In the genomic region with DNA sequence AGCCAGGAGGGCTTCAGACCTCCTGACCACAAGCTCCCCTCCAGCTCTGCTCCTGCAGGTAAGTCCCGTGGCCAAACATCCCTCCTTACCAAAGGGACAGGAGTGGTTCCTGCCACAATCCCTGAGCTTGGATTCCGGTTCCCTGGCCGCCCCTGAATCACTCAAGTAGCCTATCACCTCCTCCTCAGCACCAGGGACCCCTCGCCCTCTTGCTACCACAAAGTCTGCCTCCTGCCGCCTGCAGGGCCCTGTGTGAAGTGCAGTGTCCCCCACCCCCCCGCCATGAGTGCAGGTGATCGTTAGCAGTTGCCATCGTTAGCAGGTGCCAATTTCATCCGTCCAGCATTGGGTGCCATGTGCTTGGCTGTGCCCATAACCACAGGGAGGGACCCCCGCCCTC, we compare ENCODE assay signal across 16 cellular contexts. TPM values are rescaled to one million over a fixed set of nuclear protein-coding genes. Genes with fewer than 3 reads are reported as not detected.
DNase-seq lines count a peak whose midpoint lies in the region; ATAC-seq and TF ChIP-seq lines count a peak whose summit lies in the region.
"Had no signal": no experiment of that assay in that cellular context is flagged by ENCODE, and none has a peak within 500 bp of the region (broad histone marks: within the 10 kb centered on the region; RNA-seq: fewer than 3 reads in every experiment).

No MANE protein-coding gene starts in this region.

- DNase-seq in SK-N-SH: peak; percentile 56
- DNase-seq in choroid plexus epithelial cell (ENCODE audit: low read depth): no peak
- DNase-seq in osteoblast (ENCODE audit: insufficient read length, low spot score, missing footprints): peak; percentile 66
- DNase-seq in CD4-positive, alpha-beta memory T cell: no peak
- DNase-seq: activated CD4-positive, alpha-beta T cell treated with anti-CD3 and anti-CD28 coated beads, Interleukin-2, amount 50 U/mL, for 4 hours; activated naive CD8-positive, alpha-beta T cell treated with anti-CD3 and anti-CD28 coated beads, Interleukin-2, amount 10 ng/mL, durations not matched to agents 7 days and 5 days; effector CD8-positive, alpha-beta T cell; heart right ventricle; MG63; midbrain; testis had no signal

- no peaks in the 10 kb centered on the region for H4K20me1 ChIP-seq in SK-N-SH (ENCODE audit: insufficient read depth)
- H4K20me1 ChIP-seq in Loucy (ENCODE audit: insufficient read depth, low read length, poor library complexity, severe bottlenecking): no peaks in the 10 kb centered on the region
- no peaks in the 10 kb centered on the region for H4K20me1 ChIP-seq in osteoblast (ENCODE audit: insufficient read depth, low read length)

- H3K4me2 ChIP-seq in SK-N-SH (no peak overlapping the region), Loucy (ENCODE audit: low read depth, low read length, poor library complexity, severe bottlenecking) (no peak overlapping the region), osteoblast (ENCODE audit: insufficient read depth, low read length) (no peak overlapping the region)
- H3K4me2 ChIP-seq: A549 had no signal

- H3K4me3 ChIP-seq in SK-N-SH (ENCODE audit: low read depth in 2 of 2, low read length in 1 of 2): no peak overlapping the region
- no peak overlapping the region for H3K4me3 ChIP-seq in Loucy (ENCODE audit: low read length, poor library complexity, severe bottlenecking)
- H3K4me3 ChIP-seq in choroid plexus epithelial cell (ENCODE audit: low read depth, low read length): no peak overlapping the region
- no peak overlapping the region for H3K4me3 ChIP-seq in osteoblast (ENCODE audit: insufficient read depth, low read length)
- H3K4me3 ChIP-seq in CD4-positive, alpha-beta memory T cell (ENCODE audit: low read length in 2 of 2): no peak overlapping the region
- H3K4me3 ChIP-seq: A549, heart right ventricle, MG63, testis had no signal

- H3K79me2 ChIP-seq in SK-N-SH (ENCODE audit: insufficient read depth) (no peaks in the 10 kb centered on the region), Loucy (ENCODE audit: insufficient read depth, low read length) (no peaks in the 10 kb centered on the region), osteoblast (ENCODE audit: insufficient read depth, low read length) (no peaks in the 10 kb centered on the region)

- peaks cover 0 to 2% of the 10 kb centered on the region in 2 donors for H3K27me3 Mint-ChIP-seq in CD4-positive, alpha-beta memory T cell
- H3K27me3 Mint-ChIP-seq: activated naive CD8-positive, alpha-beta T cell treated with anti-CD3 and anti-CD28 coated beads, Interleukin-2, amount 10 ng/mL, durations not matched to agents 7 days and 5 days had no signal

- H3K36me3 ChIP-seq in SK-N-SH (replicated peaks in 1 of 2; ENCODE audit: control insufficient read depth in 1 of 2, insufficient read depth in 2 of 2, low read length in 1 of 2): no peaks in the 10 kb centered on the region
- H3K36me3 ChIP-seq in Loucy (ENCODE audit: insufficient read depth, low read length): no peaks in the 10 kb centered on the region
- H3K36me3 ChIP-seq in osteoblast (ENCODE audit: insufficient read depth, low read length): no peaks in the 10 kb centered on the region
- no peaks in the 10 kb centered on the region for H3K36me3 ChIP-seq in CD4-positive, alpha-beta memory T cell (ENCODE audit: insufficient read depth, low read length)
- H3K36me3 ChIP-seq: MG63 had no signal

- H2AFZ ChIP-seq in SK-N-SH (ENCODE audit: low read depth) (no peak overlapping the region), Loucy (ENCODE audit: low read length) (no peak overlapping the region), osteoblast (ENCODE audit: low read length) (no peak overlapping the region)

- no peak overlapping the region for H3K4me3 Mint-ChIP-seq in CD4-positive, alpha-beta memory T cell
- H3K4me3 Mint-ChIP-seq: activated naive CD8-positive, alpha-beta T cell treated with anti-CD3 and anti-CD28 coated beads, Interleukin-2, amount 10 ng/mL, durations not matched to agents 7 days and 5 days had no signal

- H3K9me3 Mint-ChIP-seq in CD4-positive, alpha-beta memory T cell: no peaks in the 10 kb centered on the region
- H3K9me3 Mint-ChIP-seq: activated naive CD8-positive, alpha-beta T cell treated with anti-CD3 and anti-CD28 coated beads, Interleukin-2, amount 10 ng/mL, durations not matched to agents 7 days and 5 days had no signal

- H3K27me3 ChIP-seq in SK-N-SH (ENCODE audit: insufficient read depth) (no peaks in the 10 kb centered on the region), Loucy (ENCODE audit: insufficient read depth, low read length, poor library complexity, severe bottlenecking) (no peaks in the 10 kb centered on the region), osteoblast (ENCODE audit: insufficient read depth, low read length) (no peaks in the 10 kb centered on the region)
- no peaks in the 10 kb centered on the region for H3K27me3 ChIP-seq in CD4-positive, alpha-beta memory T cell (ENCODE audit: insufficient read depth, low read length)
- H3K27me3 ChIP-seq: heart right ventricle, MG63, testis had no signal

- ATAC-seq in SK-N-SH treated with all-trans-retinoic acid at 6 μM for 48 hours: no peak
- ATAC-seq in GM21529 (IDR thresholded peaks at IDR 0.05; ENCODE audit: unreplicated experiment): no peak
- ATAC-seq in HG03457 (IDR thresholded peaks at IDR 0.05; ENCODE audit: unreplicated experiment): no peak
- ATAC-seq: A549, heart right ventricle had no signal

- H3K4me1 Mint-ChIP-seq in CD4-positive, alpha-beta memory T cell: peaks cover 0 to 7% (median under 1%) of the 10 kb centered on the region in 4 donors

- CTCF ChIA-PET in SK-N-SH (lab: Yijun Ruan, JAX): interaction anchor here (1.0 to 9.1 kb wide), 3 partner anchors 25 to 215 kb away, joined by 5 to 448 read pairs (median 5); no protein-coding TSS in a partner anchor
- CTCF ChIA-PET in CD4-positive, alpha-beta memory T cell (lab: Charles Lee; ENCODE audit: partially characterized antibody): interaction anchor here (0.6 to 1.0 kb wide), 3 partner anchors 16 to 51 kb away, joined by 3 read pairs; no protein-coding TSS in a partner anchor

- H3K9me2 ChIP-seq in SK-N-SH (no peaks in the 10 kb centered on the region), Loucy (replicated peaks; ENCODE audit: low read depth, low read length) (no peaks in the 10 kb centered on the region)

- POLR2A ChIA-PET in SK-N-SH (lab: Yijun Ruan, JAX): no interaction called here
- POLR2A ChIA-PET in CD4-positive, alpha-beta memory T cell (lab: Charles Lee; ENCODE audit: partially characterized antibody): no interaction called here

- H3F3A ChIP-seq in SK-N-SH (replicated peaks; ENCODE audit: insufficient read depth) (peaks cover 11% of the 10 kb centered on the region), Loucy (ENCODE audit: low read depth) (no peaks in the 10 kb centered on the region)

- no peaks in the 10 kb centered on the region for H3K9me3 ChIP-seq in SK-N-SH
- no peaks in the 10 kb centered on the region for H3K9me3 ChIP-seq in Loucy (ENCODE audit: insufficient read depth, low read depth, low read length)
- no peaks in the 10 kb centered on the region for H3K9me3 ChIP-seq in osteoblast (ENCODE audit: low read depth, low read length)
- no peaks in the 10 kb centered on the region for H3K9me3 ChIP-seq in CD4-positive, alpha-beta memory T cell (ENCODE audit: control insufficient read depth in 1 of 2, low read length in 2 of 2)
- H3K9me3 ChIP-seq: A549, heart right ventricle, MG63, testis had no signal

- H3K27ac Mint-ChIP-seq in CD4-positive, alpha-beta memory T cell: no peak overlapping the region
- H3K27ac Mint-ChIP-seq: activated naive CD8-positive, alpha-beta T cell treated with anti-CD3 and anti-CD28 coated beads, Interleukin-2, amount 10 ng/mL, durations not matched to agents 7 days and 5 days had no signal

- TF ChIP-seq RAD21 in SK-N-SH (IDR thresholded peaks at IDR 0.05; ENCODE audit: low read length): no peak

- no peak for TF ChIP-seq EP300 in SK-N-SH (IDR thresholded peaks at IDR 0.05; ENCODE audit: borderline replicate concordance in 1 of 2, low read depth in 1 of 2, low read length in 1 of 2)

- H3K36me3 Mint-ChIP-seq in CD4-positive, alpha-beta memory T cell: no peaks in the 10 kb centered on the region
- H3K36me3 Mint-ChIP-seq: activated naive CD8-positive, alpha-beta T cell treated with anti-CD3 and anti-CD28 coated beads, Interleukin-2, amount 10 ng/mL, durations not matched to agents 7 days and 5 days had no signal

- no peak overlapping the region for H3K27ac ChIP-seq in SK-N-SH (ENCODE audit: low read depth in 2 of 2, low read length in 1 of 2)
- H3K27ac ChIP-seq in osteoblast (ENCODE audit: low read depth, low read length): no peak overlapping the region
- no peak overlapping the region for H3K27ac ChIP-seq in CD4-positive, alpha-beta memory T cell (ENCODE audit: low read depth, low read length)
- H3K27ac ChIP-seq: A549, heart right ventricle, testis had no signal

- intact Hi-C loops in CD4-positive, alpha-beta memory T cell (cut with micrococcal nuclease): no loop called here

- TF ChIP-seq CTCF in SK-N-SH (IDR thresholded peaks at IDR 0.05) (no peak), Loucy (conservative IDR thresholded peaks at IDR 0.05; ENCODE audit: low read length) (peak; percentile 48; the same call in 1 of the 2 replicates), choroid plexus epithelial cell (conservative IDR thresholded peaks at IDR 0.05; ENCODE audit: low read depth, low read length) (peak; percentile 52), osteoblast (IDR thresholded peaks at IDR 0.05; ENCODE audit: extremely low read depth, low read depth, low read length) (peak; percentile 11)

- 91% methylated on average over 9 of the region's 10 CpGs for WGBS in SK-N-SH (ENCODE audit: low lambda C conversion rate)

- H3K9ac ChIP-seq in SK-N-SH (no peak overlapping the region), Loucy (ENCODE audit: low read depth, low read length, poor library complexity, severe bottlenecking) (no peak overlapping the region)

- peaks cover 6 to 10% of the 10 kb centered on the region in 2 experiments; a peak in 3 of 4 replicates for H3K4me1 ChIP-seq in SK-N-SH (ENCODE audit: control insufficient read depth in 1 of 2, insufficient read depth in 2 of 2, low read depth in 1 of 2, low read length in 1 of 2)
- H3K4me1 ChIP-seq in Loucy (ENCODE audit: insufficient read depth, low read length, poor library complexity, severe bottlenecking): no peaks in the 10 kb centered on the region
- H3K4me1 ChIP-seq in osteoblast (ENCODE audit: insufficient read depth, low read length): peaks cover 16% of the 10 kb centered on the region
- peaks cover 4% of the 10 kb centered on the region for H3K4me1 ChIP-seq in CD4-positive, alpha-beta memory T cell (ENCODE audit: insufficient read depth, low read length)
- H3K4me1 ChIP-seq: A549 had no signal

TF ChIP-seq in SK-N-SH treated with all-trans-retinoic acid at 6 μM for 48 hours, 23 proteins besides CTCF, POLR2A, EP300 and RAD21 (continues in another document):
- no peak for TF ChIP-seq ZFP3 (CRISPR knock-in tag; IDR thresholded peaks at IDR 0.05)

RNA-seq across cellular contexts. Expression of a gene that starts 40.8 kb away (rescaled TPM):
- 71.8 and 84.0 TPM in 2 replicates for polyA plus RNA-seq in SK-N-SH (2012; rRNA removed)
- 38.5 and 46.3 TPM in 2 replicates for polyA plus RNA-seq in SK-N-SH (2012; cell fraction: cytosol; rRNA removed)
- polyA plus RNA-seq in SK-N-SH (2012; cell fraction: nucleus; rRNA removed): 102 and 210 TPM in 2 replicates
- total RNA-seq in osteoblast: 40.5 and 42.1 TPM in 2 replicates
- 10 to 100 TPM; 84.1 to 94.9 TPM for total RNA-seq in CD4-positive, alpha-beta memory T cell
- polyA plus RNA-seq in CD4-positive, alpha-beta memory T cell: 10 to 100 TPM in 1 of 2 donors, 1 to 10 TPM in 1; 3.4 to 11.6 TPM

Comparison
In these comparisons a context has a peak if more than half of its experiments do, and no peak if none do; other contexts are left out.
1. DNase-seq: peak in SK-N-SH (single experiment) and osteoblast (single experiment); none in choroid plexus epithelial cell (single experiment) and CD4-positive, alpha-beta memory T cell (0 of 5).